In genomic region chr20:19823971-19824370, GRCh38 we compare ENCODE assay signal across 16 cellular contexts.
DNase-seq lines count a peak whose midpoint lies in the region; ATAC-seq and TF ChIP-seq lines count a peak whose summit lies in the region.
"Had no signal": no experiment of that assay in that cellular context is flagged by ENCODE, and none has a peak within 500 bp of the region (broad histone marks: within the 10 kb centered on the region; RNA-seq: fewer than 3 reads in every experiment).

No MANE protein-coding gene starts in this region.

- H3K27me3 ChIP-seq in lower lobe of right lung (ENCODE audit: low read depth) (no peaks in the 10 kb centered on the region), transverse colon (no peaks in the 10 kb centered on the region)
- H3K27me3 ChIP-seq: neural progenitor cell had no signal

- H3K4me3 Mint-ChIP-seq in osteocyte (ENCODE audit: unreplicated experiment): no peak overlapping the region
- H3K4me3 Mint-ChIP-seq: CD8-positive, alpha-beta T cell; neural progenitor cell had no signal

- TF ChIP-seq CTCF in lower lobe of right lung (IDR thresholded peaks at IDR 0.05) (no peak), transverse colon (IDR thresholded peaks at IDR 0.05) (no peak), osteocyte (IDR thresholded peaks at IDR 0.05) (no peak)

- TF ChIP-seq EP300 in transverse colon (IDR thresholded peaks at IDR 0.05; ENCODE audit: low read depth): no peak

- peaks cover 10% of the 10 kb centered on the region for H3K36me3 Mint-ChIP-seq in osteocyte (ENCODE audit: unreplicated experiment)
- H3K36me3 Mint-ChIP-seq: CD8-positive, alpha-beta T cell had no signal

- H3K27ac ChIP-seq in lower lobe of right lung (peak overlapping the region; percentile 19), transverse colon (no peak overlapping the region)
- H3K27ac ChIP-seq: neural progenitor cell had no signal

- H3K4me3 ChIP-seq in lower lobe of right lung: no peak overlapping the region
- no peak overlapping the region for H3K4me3 ChIP-seq in transverse colon
- H3K4me3 ChIP-seq: neural progenitor cell had no signal

- no peaks in the 10 kb centered on the region for H3K36me3 ChIP-seq in lower lobe of right lung
- no peaks in the 10 kb centered on the region for H3K36me3 ChIP-seq in transverse colon
- H3K36me3 ChIP-seq: neural progenitor cell had no signal

- H3K9me3 ChIP-seq in lower lobe of right lung (peaks cover 3% of the 10 kb centered on the region), transverse colon (no peaks in the 10 kb centered on the region)

- peak; percentile 63 for ATAC-seq in Right ventricle myocardium superior (ENCODE audit: poor library complexity)
- ATAC-seq in lower lobe of right lung: no peak
- ATAC-seq: CD8-positive, alpha-beta T cell; stimulated activated naive CD8-positive, alpha-beta T cell treated with anti-CD3 and anti-CD28 coated beads, Interleukin-15, Interleukin-2, amounts not matched to agents 100 U/mL and 50 U/mL, for 24 hours had no signal

- WGBS in transverse colon (ENCODE audit: low coverage in 1 of 2), 2 donors: 86 to 96% methylated on average over 4 to 10 of the region's 10 CpGs

- in situ Hi-C loops in transverse colon (cut with MboI; ENCODE audit: low pct_ligation_motif_present in 1 of 4, low pct_unique_long_range_greater_than_20kb in 1 of 4, low sequenced_read_pairs in 3 of 4): no loop called here

- no peaks in the 10 kb centered on the region for H3K9me3 Mint-ChIP-seq in osteocyte (ENCODE audit: unreplicated experiment)
- H3K9me3 Mint-ChIP-seq: CD8-positive, alpha-beta T cell; neural progenitor cell had no signal

- intact Hi-C loops in Right ventricle myocardium superior (cut with DNase I) (no loop called here), lower lobe of right lung (cut with DNase I) (no loop called here), transverse colon (cut with DNase I; ENCODE audit: low total_unique reads) (no loop called here)

- TF ChIP-seq POLR2A in transverse colon (IDR thresholded peaks at IDR 0.05): no peak

- DNase-seq in DMS 273 (lab: John Stamatoyannopoulos, UW; ENCODE audit: unreplicated experiment) (peak; percentile 81), NCI-H526 (lab: John Stamatoyannopoulos, UW) (peak; percentile 97 to 98), Right ventricle myocardium superior (no peak), lower lobe of right lung (no peak), transverse colon (no peak), retina (no peak), osteocyte (ENCODE audit: extremely low spot score, unreplicated experiment) (no peak), superior temporal gyrus (ENCODE audit: extremely low spot score) (no peak)
- DNase-seq: activated CD4-positive, alpha-beta T cell treated with anti-CD3 and anti-CD28 coated beads for 4 hours; activated effector memory CD4-positive, alpha-beta T cell treated with Interleukin-2 at 50 U/mL for 16 hours; CD8-positive, alpha-beta T cell; midbrain; NCI-H2107; NCI-H774; stimulated activated naive CD8-positive, alpha-beta T cell treated with anti-CD3 and anti-CD28 coated beads, Interleukin-15, Interleukin-2, amounts not matched to agents 100 U/mL and 50 U/mL, for 24 hours had no signal

- H3K4me1 ChIP-seq in lower lobe of right lung (peaks cover 20% of the 10 kb centered on the region), transverse colon (no peaks in the 10 kb centered on the region)
- H3K4me1 ChIP-seq: neural progenitor cell had no signal

- no peak overlapping the region for H3K27ac Mint-ChIP-seq in osteocyte (ENCODE audit: unreplicated experiment)
- H3K27ac Mint-ChIP-seq: CD8-positive, alpha-beta T cell; neural progenitor cell had no signal

- H3K4me1 Mint-ChIP-seq in osteocyte (ENCODE audit: unreplicated experiment): peaks cover 13% of the 10 kb centered on the region
- H3K4me1 Mint-ChIP-seq: neural progenitor cell had no signal

- no peaks in the 10 kb centered on the region for H3K27me3 Mint-ChIP-seq in osteocyte (ENCODE audit: unreplicated experiment)

Comparison
In these comparisons a context has a peak if more than half of its experiments do, and no peak if none do; other contexts are left out.
1. DNase-seq: peak in DMS 273 (single experiment) and NCI-H526 (2 of 2); none in Right ventricle myocardium superior (single experiment), lower lobe of right lung (single experiment), transverse colon (single experiment), retina (single experiment), osteocyte (single experiment) and superior temporal gyrus (single experiment).